In the genomic region with DNA sequence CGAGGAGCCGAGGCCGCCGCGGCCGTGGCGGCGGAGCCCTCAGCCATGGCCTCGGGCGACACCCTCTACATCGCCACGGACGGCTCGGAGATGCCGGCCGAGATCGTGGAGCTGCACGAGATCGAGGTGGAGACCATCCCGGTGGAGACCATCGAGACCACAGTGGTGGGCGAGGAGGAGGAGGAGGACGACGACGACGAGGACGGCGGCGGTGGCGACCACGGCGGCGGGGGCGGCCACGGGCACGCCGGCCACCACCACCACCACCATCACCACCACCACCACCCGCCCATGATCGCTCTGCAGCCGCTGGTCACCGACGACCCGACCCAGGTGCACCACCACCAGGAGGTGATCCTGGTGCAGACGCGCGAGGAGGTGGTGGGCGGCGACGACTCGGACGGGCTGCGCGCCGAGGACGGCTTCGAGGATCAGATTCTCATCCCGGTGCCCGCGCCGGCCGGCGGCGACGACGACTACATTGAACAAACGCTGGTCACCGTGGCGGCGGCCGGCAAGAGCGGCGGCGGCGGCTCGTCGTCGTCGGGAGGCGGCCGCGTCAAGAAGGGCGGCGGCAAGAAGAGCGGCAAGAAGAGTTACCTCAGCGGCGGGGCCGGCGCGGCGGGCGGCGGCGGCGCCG, we compare ENCODE assay signal across 8 cellular contexts.
DNase-seq lines count a peak whose midpoint lies in the region; ATAC-seq lines count a peak whose summit lies in the region.

No MANE protein-coding gene starts in this region.

- H3K27me3 ChIP-seq in BLaER1 treated with 17β-estradiol and CSF1 and Interleukin-3, amounts not matched to agents 10 nM and 100 nM: no peaks in the 10 kb centered on the region

- peaks cover 50 to 65% (median 62%) of the 10 kb centered on the region in 10 experiments for H3K4me1 ChIP-seq in BLaER1 treated with 17β-estradiol and CSF1 and Interleukin-3, amounts not matched to agents 10 nM and 100 nM

- peaks cover 74 to 88% (median 77%) of the 10 kb centered on the region in 11 experiments for H4K20me1 ChIP-seq in BLaER1 treated with 17β-estradiol and CSF1 and Interleukin-3, amounts not matched to agents 10 nM and 100 nM

- intact Hi-C loops in head of caudate nucleus (cut with DNase I): loop anchor here (2.0 kb wide), 1 partner anchor 137 kb away; a partner anchor contains a TSS

- H3K9ac ChIP-seq in BLaER1 treated with 17β-estradiol and CSF1 and Interleukin-3, amounts not matched to agents 10 nM and 100 nM: peak overlapping the region; percentile 96 to 99 (median 98)

- peak; percentile 23 for DNase-seq in HK-2 (ENCODE audit: unreplicated experiment)
- peak; percentile 9 for DNase-seq in activated T-helper 1 cell treated with Interleukin-2 at 50 U/mL for 16 hours (ENCODE audit: low read depth)
- DNase-seq in head of caudate nucleus: peak in 24 of 42 donors; percentile 5 to 56 (median 25)
- DNase-seq in retina: peak; percentile 68
- DNase-seq in amniotic stem cell (lab: John Stamatoyannopoulos, UW): no peak

- no peak for ATAC-seq in GM21825 (IDR thresholded peaks at IDR 0.05; ENCODE audit: unreplicated experiment)
- ATAC-seq in GM21737 (IDR thresholded peaks at IDR 0.05; ENCODE audit: unreplicated experiment): no peak

- H3K4me2 ChIP-seq in BLaER1 treated with 17β-estradiol and CSF1 and Interleukin-3, amounts not matched to agents 10 nM and 100 nM: peak overlapping the region; percentile 14 to 82 (median 78)

- H3K4me3 ChIP-seq in BLaER1 treated with 17β-estradiol and CSF1 and Interleukin-3, amounts not matched to agents 10 nM and 100 nM: peak overlapping the region; percentile 91 to 100 (median 99)

- peak overlapping the region; percentile 88 to 99 (median 97) for H3K27ac ChIP-seq in BLaER1 treated with 17β-estradiol and CSF1 and Interleukin-3, amounts not matched to agents 10 nM and 100 nM

- peaks cover 0 to 53% (median 33%) of the 10 kb centered on the region in 11 experiments; a peak in 16 of 22 replicates for H3K36me3 ChIP-seq in BLaER1 treated with 17β-estradiol and CSF1 and Interleukin-3, amounts not matched to agents 10 nM and 100 nM

- no peaks in the 10 kb centered on the region for H3K9me3 ChIP-seq in BLaER1 treated with 17β-estradiol and CSF1 and Interleukin-3, amounts not matched to agents 10 nM and 100 nM (replicated peaks in 1 of 11)
